ENCODE assay signal across 20 cellular contexts in the genomic region with DNA sequence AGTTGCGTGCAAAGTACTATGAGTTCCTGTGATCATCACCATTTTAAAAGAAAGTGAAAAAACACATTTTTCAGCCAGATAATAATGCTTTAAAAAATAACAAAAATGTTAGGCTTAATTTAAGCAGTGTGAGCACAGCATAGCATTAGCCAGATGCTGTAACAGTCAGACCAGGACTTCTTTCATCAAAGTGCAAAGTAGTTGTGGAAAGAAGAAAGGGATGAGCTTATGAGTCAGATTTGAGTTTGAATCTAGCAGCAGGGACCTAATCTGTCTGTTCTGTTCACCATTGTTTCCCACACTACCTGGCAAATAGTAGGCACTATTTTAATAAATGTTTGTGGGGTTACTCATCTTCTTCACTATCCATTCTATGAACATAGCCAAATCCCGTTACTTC.
"Had no signal": no experiment of that assay in that cellular context is flagged by ENCODE, and none has a peak within 500 bp of the region (broad histone marks: within the 10 kb centered on the region; RNA-seq: fewer than 3 reads in every experiment).

No MANE protein-coding gene starts in this region.

- H3K27ac Mint-ChIP-seq: dendritic cell treated with granulocyte-macrophage colony-stimulating factor and Interleukin-4, amounts not matched to agents 40 ng/mL and 50 ng/mL, for 4 days; mesothelial cell of epicardium; naive B cell; naive thymus-derived CD8-positive, alpha-beta T cell had no signal

- H3K27me3 ChIP-seq: colonic mucosa, esophagus muscularis mucosa, foreskin keratinocyte, gastroesophageal sphincter, heart left ventricle, hepatocyte, left lung had no signal

- H3K36me3 Mint-ChIP-seq: mesothelial cell of epicardium, naive B cell had no signal

- H3K4me1 ChIP-seq: colonic mucosa, esophagus muscularis mucosa, foreskin keratinocyte, gastroesophageal sphincter, heart left ventricle, left lung, lower lobe of right lung had no signal

- H3K9me3 Mint-ChIP-seq: mesothelial cell of epicardium; naive B cell; naive thymus-derived CD8-positive, alpha-beta T cell had no signal

- H3K4me3 ChIP-seq: colonic mucosa, esophagus muscularis mucosa, gastroesophageal sphincter, heart left ventricle, hepatocyte, left lung, lower lobe of right lung, mucosa of descending colon had no signal

- H3K4me1 Mint-ChIP-seq: mesothelial cell of epicardium; naive B cell; naive thymus-derived CD8-positive, alpha-beta T cell had no signal

- DNase-seq: colonic mucosa; cortex of kidney; effector CD4-positive, alpha-beta T cell; effector memory CD4-positive, alpha-beta T cell; heart left ventricle; hypothalamus; left cardiac atrium; left lung; left ventricle myocardium superior; lower lobe of right lung; mesenchymal stem cell; mucosa of descending colon; naive B cell; naive thymus-derived CD8-positive, alpha-beta T cell had no signal

- H3K36me3 ChIP-seq: colonic mucosa, esophagus muscularis mucosa, gastroesophageal sphincter, heart left ventricle, left lung, lower lobe of right lung had no signal

- H3K4me3 Mint-ChIP-seq: dendritic cell treated with granulocyte-macrophage colony-stimulating factor and Interleukin-4, amounts not matched to agents 40 ng/mL and 50 ng/mL, for 4 days; mesothelial cell of epicardium; naive B cell; naive thymus-derived CD8-positive, alpha-beta T cell had no signal

- H3K27me3 Mint-ChIP-seq: dendritic cell treated with granulocyte-macrophage colony-stimulating factor and Interleukin-4, amounts not matched to agents 40 ng/mL and 50 ng/mL, for 4 days; naive thymus-derived CD8-positive, alpha-beta T cell had no signal

- ATAC-seq: foreskin keratinocyte; gastroesophageal sphincter; heart left ventricle; left cardiac atrium; left lung; left ventricle myocardium superior; lower lobe of right lung; mucosa of descending colon; naive thymus-derived CD8-positive, alpha-beta T cell had no signal

- H3K27ac ChIP-seq: colonic mucosa, esophagus muscularis mucosa, foreskin keratinocyte, gastroesophageal sphincter, heart left ventricle, hepatocyte, left lung, lower lobe of right lung had no signal

- H3K9me3 ChIP-seq: colonic mucosa, esophagus muscularis mucosa, gastroesophageal sphincter, heart left ventricle, left lung, lower lobe of right lung, mucosa of descending colon had no signal
